27 cellular contexts compared by ENCODE assay signal in genomic region chr4:166535865-166536264, GRCh38.
DNase-seq lines count a peak whose midpoint lies in the region; ATAC-seq, FAIRE-seq and TF ChIP-seq lines count a peak whose summit lies in the region.
"Had no signal": no experiment of that assay in that cellular context is flagged by ENCODE, and none has a peak within 500 bp of the region (broad histone marks: within the 10 kb centered on the region; RNA-seq: fewer than 3 reads in every experiment).

No MANE protein-coding gene starts in this region.

- intact Hi-C loops in PC-9 (cut with micrococcal nuclease; ENCODE audit: unreplicated experiment): no loop called here

- no peaks in the 10 kb centered on the region for H3K4me1 Mint-ChIP-seq in neural progenitor cell

- H3K4me3 ChIP-seq in PC-9 (peak overlapping the region; percentile 54; the same call in 1 of the 2 replicates), H1 (ENCODE audit: extremely low read depth in 1 of 4, insufficient read depth in 2 of 4, low read depth in 3 of 4, low read length in 4 of 4) (no peak overlapping the region), neural progenitor cell (no peak overlapping the region)
- H3K4me3 ChIP-seq: BLaER1 treated with 17β-estradiol and CSF1 and Interleukin-3, amounts not matched to agents 10 nM and 100 nM; GM12878; MG63 had no signal

- H3F3A ChIP-seq in PC-9 (ENCODE audit: insufficient read depth, low read depth): no peaks in the 10 kb centered on the region
- H3F3A ChIP-seq in neural progenitor cell (ENCODE audit: low read depth): no peaks in the 10 kb centered on the region

- no peaks in the 10 kb centered on the region for H3K79me1 ChIP-seq in H1 (ENCODE audit: low read depth, low read length)

- H3K79me2 ChIP-seq in PC-9 (ENCODE audit: low read depth): no peaks in the 10 kb centered on the region
- no peaks in the 10 kb centered on the region for H3K79me2 ChIP-seq in H1 (ENCODE audit: control insufficient read depth in 1 of 2, insufficient read depth in 2 of 2, low read length in 2 of 2)
- H3K79me2 ChIP-seq in neural progenitor cell (ENCODE audit: low read depth): no peaks in the 10 kb centered on the region

- no peak overlapping the region for H3K27ac Mint-ChIP-seq in neural progenitor cell
- H3K27ac Mint-ChIP-seq: CD4-positive, alpha-beta T cell; T-helper 1 cell treated with Interleukin-12 subunit alpha and Interleukin-12 subunit beta and Interleukin-4 antibody, amounts not matched to agents 30 μg/mL and 1 μg/mL, for 36 hours had no signal

- no peak overlapping the region for H4K5ac ChIP-seq in H1 (ENCODE audit: insufficient read length, low read depth, low read length)

- no peaks in the 10 kb centered on the region for H3K9me2 ChIP-seq in PC-9 (ENCODE audit: insufficient read depth)

- H4K91ac ChIP-seq in H1 (replicated peaks; ENCODE audit: insufficient read length, low read length): no peak overlapping the region

- H3K4ac ChIP-seq in H1 (replicated peaks; ENCODE audit: insufficient read length, low read depth, low read length): no peak overlapping the region

- BruUV-seq in PC-9 (replicated peaks; lab: Mats Ljungman, UMichigan): no TSS peak

- H2BK5ac ChIP-seq in H1 (ENCODE audit: low read depth, low read length): no peak overlapping the region

- H3K27me3 Mint-ChIP-seq in neural progenitor cell (ENCODE audit: insufficient read depth, low read depth): peaks cover 5% of the 10 kb centered on the region
- H3K27me3 Mint-ChIP-seq: CD4-positive, alpha-beta T cell had no signal

- H2BK12ac ChIP-seq in H1 (ENCODE audit: low read depth, low read length): no peak overlapping the region

- no peak for TF ChIP-seq RAD21 in H1 (IDR thresholded peaks at IDR 0.05 in 1 of 2, conservative IDR thresholded peaks at IDR 0.05 in 1 of 2; ENCODE audit: low read depth in 2 of 2, low read length in 2 of 2)

- no peak overlapping the region for H2BK15ac ChIP-seq in H1 (ENCODE audit: low read length)

- H3K4me2 ChIP-seq in PC-9: peak overlapping the region; percentile 89
- H3K4me2 ChIP-seq in H1 (ENCODE audit: insufficient read depth in 1 of 2, low read depth in 2 of 2, low read length in 2 of 2): no peak overlapping the region
- no peak overlapping the region for H3K4me2 ChIP-seq in neural progenitor cell

- H3K27ac ChIP-seq in PC-9 (no peak overlapping the region), H1 (ENCODE audit: low read depth, low read length) (no peak overlapping the region), neural progenitor cell (no peak overlapping the region)
- H3K27ac ChIP-seq: BLaER1 treated with 17β-estradiol and CSF1 and Interleukin-3, amounts not matched to agents 10 nM and 100 nM had no signal

- TF ChIP-seq EP300 in H1 (IDR thresholded peaks at IDR 0.05; ENCODE audit: borderline replicate concordance in 1 of 2, low read depth in 2 of 2, low read length in 2 of 2): no peak

- POLR2A ChIA-PET in PC-9 (lab: Charles Lee; ENCODE audit: unreplicated experiment) (interaction anchor here (0.6 kb wide), 1 partner anchor 347 kb away, joined by 21 read pairs; no protein-coding TSS in a partner anchor), H1 (lab: Charles Lee; ENCODE audit: partially characterized antibody) (no interaction called here)

- no peak overlapping the region for H3K56ac ChIP-seq in H1 (replicated peaks; ENCODE audit: insufficient read length, low read depth, low read length)

- peak; percentile 36 for DNase-seq in Daoy (ENCODE audit: low read depth)
- DNase-seq in PC-9: peak in 1 of 2 experiments; percentile 16
- no peak for DNase-seq in H1 (ENCODE audit: low read depth in 1 of 2, low spot score in 2 of 2)
- DNase-seq in neural progenitor cell (ENCODE audit: low spot score): no peak
- no peak for DNase-seq in HPDE6-E6E7 (ENCODE audit: extremely low spot score)
- no peak for DNase-seq in GM13977 (ENCODE audit: low spot score)
- DNase-seq in stimulated activated CD4-positive, alpha-beta T cell treated with anti-CD3 and anti-CD28 coated beads, Interleukin-4, amount 100 ng/mL, for 1 hour: no peak
- DNase-seq: AML-193; CD4-positive, alpha-beta T cell; COR-L47; EL; GDM1; KBM-7; MG63; NCI-H1105 treated with DMSO at 0.1 percent for 48 hours; NCI-H146; NCI-H2029; NCI-H2227 treated with DMSO at 0.1 percent for 48 hours; NCI-H69; OCI-M1; Right ventricle myocardium superior; SW 1271 had no signal

- H3K27me3 ChIP-seq in PC-9 (ENCODE audit: insufficient read depth, low read depth): no peaks in the 10 kb centered on the region
- no peaks in the 10 kb centered on the region for H3K27me3 ChIP-seq in H1 (replicated peaks in 1 of 4; ENCODE audit: control insufficient read depth in 3 of 4, extremely low read depth in 1 of 4, insufficient read depth in 3 of 4, low read length in 3 of 4)
- H3K27me3 ChIP-seq in neural progenitor cell: no peaks in the 10 kb centered on the region
- H3K27me3 ChIP-seq: BLaER1 treated with 17β-estradiol and CSF1 and Interleukin-3, amounts not matched to agents 10 nM and 100 nM; MG63 had no signal

- H3K23ac ChIP-seq in H1 (ENCODE audit: insufficient read length): no peak overlapping the region

- no peaks in the 10 kb centered on the region for H3K23me2 ChIP-seq in H1 (ENCODE audit: low read depth, low read length)

- FAIRE-seq in H1 (lab: Jason Lieb, UNC): peak; percentile 42
- FAIRE-seq: A204.1, GM12878 had no signal

- TF ChIP-seq CTCF in PC-9 (conservative IDR thresholded peaks at IDR 0.05) (no peak), H1 (IDR thresholded peaks at IDR 0.05; ENCODE audit: control extremely low read depth in 1 of 3, insufficient read depth in 1 of 3, low read depth in 1 of 3, low read length in 3 of 3) (no peak), neural progenitor cell (IDR thresholded peaks at IDR 0.05) (no peak), GM13977 (IDR thresholded peaks at IDR 0.05; ENCODE audit: extremely low read depth, insufficient read depth, missing control alignments) (no peak)

- no peak for TF ChIP-seq POLR2A in H1 (IDR thresholded peaks at IDR 0.05; ENCODE audit: control extremely low read depth in 1 of 2, low read depth in 2 of 2, low read length in 2 of 2)

- CTCF ChIA-PET in PC-9 (lab: Charles Lee) (interaction anchor here (0.6 kb wide), 1 partner anchor 1327 kb away, joined by 4 read pairs; no protein-coding TSS in a partner anchor), H1 (lab: Charles Lee; ENCODE audit: partially characterized antibody) (no interaction called here)

- H3K4me3 Mint-ChIP-seq in neural progenitor cell: no peak overlapping the region
- H3K4me3 Mint-ChIP-seq: CD4-positive, alpha-beta T cell; T-helper 1 cell treated with Interleukin-12 subunit alpha and Interleukin-12 subunit beta and Interleukin-4 antibody, amounts not matched to agents 30 μg/mL and 1 μg/mL, for 36 hours had no signal

- H3K9me3 ChIP-seq in PC-9 (ENCODE audit: insufficient read depth, low read depth): no peaks in the 10 kb centered on the region
- H3K9me3 ChIP-seq in H1 (ENCODE audit: insufficient read depth in 2 of 2, low read depth in 1 of 2, low read length in 1 of 2): peaks cover 5 to 8% of the 10 kb centered on the region in 2 experiments; a peak in 3 of 4 replicates
- H3K9me3 ChIP-seq in neural progenitor cell (ENCODE audit: low read depth): no peaks in the 10 kb centered on the region
- H3K9me3 ChIP-seq: BLaER1 treated with 17β-estradiol and CSF1 and Interleukin-3, amounts not matched to agents 10 nM and 100 nM had no signal

- H3K4me1 ChIP-seq in PC-9 (replicated peaks; ENCODE audit: insufficient read depth) (peaks cover 6% of the 10 kb centered on the region; the same call in 1 of the 2 replicates), H1 (replicated peaks in 1 of 4; ENCODE audit: control insufficient read depth in 3 of 4, insufficient read depth in 4 of 4, low read length in 3 of 4) (no peaks in the 10 kb centered on the region; a peak in 1 of 7 replicates), neural progenitor cell (no peaks in the 10 kb centered on the region)

- H2AFZ ChIP-seq in PC-9 (peak overlapping the region; percentile 74), H1 (ENCODE audit: low read length) (peak overlapping the region; percentile 94), neural progenitor cell (replicated peaks) (peak overlapping the region; percentile 13)

- no peak overlapping the region for H4K8ac ChIP-seq in H1 (ENCODE audit: extremely low read depth, insufficient read depth, low read length)

- H3K36me3 ChIP-seq in PC-9 (ENCODE audit: low read depth) (no peaks in the 10 kb centered on the region), H1 (ENCODE audit: control insufficient read depth in 2 of 4, insufficient read depth in 4 of 4, low read length in 3 of 4) (no peaks in the 10 kb centered on the region), neural progenitor cell (no peaks in the 10 kb centered on the region)
- H3K36me3 ChIP-seq: BLaER1 treated with 17β-estradiol and CSF1 and Interleukin-3, amounts not matched to agents 10 nM and 100 nM; MG63 had no signal

- peaks cover 10% of the 10 kb centered on the region for H3K9me3 Mint-ChIP-seq in neural progenitor cell
- H3K9me3 Mint-ChIP-seq: T-helper 1 cell treated with Interleukin-12 subunit alpha and Interleukin-12 subunit beta and Interleukin-4 antibody, amounts not matched to agents 30 μg/mL and 1 μg/mL, for 36 hours had no signal

- in situ Hi-C loops in GM13977 (cut with MboI; ENCODE audit: low pct_unique_long_range_greater_than_20kb, low sequenced_read_pairs, unreplicated experiment): no loop called here

- no peak for ATAC-seq in HG03457 (IDR thresholded peaks at IDR 0.05; ENCODE audit: unreplicated experiment)
- ATAC-seq: GM12878 had no signal

- no peak overlapping the region for H2BK120ac ChIP-seq in H1 (replicated peaks; ENCODE audit: low read depth, low read length)

- H3K36me3 Mint-ChIP-seq in neural progenitor cell: peaks cover 2% of the 10 kb centered on the region

- H3K9ac ChIP-seq in H1 (replicated peaks in 1 of 4; ENCODE audit: extremely low read depth in 1 of 4, low read depth in 3 of 4, low read length in 3 of 4) (no peak overlapping the region), neural progenitor cell (no peak overlapping the region)
- H3K9ac ChIP-seq: BLaER1 treated with 17β-estradiol and CSF1 and Interleukin-3, amounts not matched to agents 10 nM and 100 nM had no signal

- H3K18ac ChIP-seq in H1 (ENCODE audit: extremely low read depth, low read length): no peak overlapping the region

- no peak overlapping the region for H2AK5ac ChIP-seq in H1 (ENCODE audit: low read depth, low read length)

- no peak overlapping the region for H2BK20ac ChIP-seq in H1 (ENCODE audit: low read length)

- H4K20me1 ChIP-seq in PC-9 (ENCODE audit: insufficient read depth): no peaks in the 10 kb centered on the region
- H4K20me1 ChIP-seq in H1 (replicated peaks in 1 of 2; ENCODE audit: control insufficient read depth in 1 of 2, insufficient read depth in 2 of 2, low read length in 2 of 2): no peaks in the 10 kb centered on the region
- H4K20me1 ChIP-seq in neural progenitor cell (ENCODE audit: low read depth): no peaks in the 10 kb centered on the region
- H4K20me1 ChIP-seq: BLaER1 treated with 17β-estradiol and CSF1 and Interleukin-3, amounts not matched to agents 10 nM and 100 nM had no signal

- WGBS in H1 (ENCODE audit: extremely low coverage in 1 of 2, insufficient coverage in 1 of 2, insufficient read length in 1 of 2, insufficient replicate concordance in 2 of 2, low coverage in 1 of 2, low lambda C conversion rate in 2 of 2, missing lambda C conversion rate in 1 of 2), 2 experiments: 92% methylated on average over 7 of the region's 7 CpGs; no CpG with 5 or more reads in 1 of the 2 experiments

- no peak overlapping the region for H3K14ac ChIP-seq in H1 (ENCODE audit: insufficient read length)

TF ChIP-seq in H1, 55 proteins besides CTCF, POLR2A, EP300 and RAD21 (continues in another document):
- no peak for TF ChIP-seq CHD2 (IDR thresholded peaks at IDR 0.05; ENCODE audit: low read length)

Comparison
In these comparisons a context has a peak if more than half of its experiments do, and no peak if none do; other contexts are left out.
1. H2AFZ ChIP-seq: peak in every context shown above with its lines; median percentile 94 in H1; 74 in PC-9; 13 in neural progenitor cell.